In genomic region chr1:233034845-233035244, GRCh38 we compare ENCODE assay signal across 18 cellular contexts.
"Had no signal": no experiment of that assay in that cellular context is flagged by ENCODE, and none has a peak within 500 bp of the region (broad histone marks: within the 10 kb centered on the region; RNA-seq: fewer than 3 reads in every experiment).

No MANE protein-coding gene starts in this region.

- H3K27ac ChIP-seq: coronary artery, heart left ventricle, neutrophil, stomach had no signal

- H3K27ac Mint-ChIP-seq: immature natural killer cell; naive thymus-derived CD4-positive, alpha-beta T cell had no signal

- H3K4me1 Mint-ChIP-seq: immature natural killer cell; naive thymus-derived CD4-positive, alpha-beta T cell had no signal

- H3K4me3 Mint-ChIP-seq: immature natural killer cell; naive thymus-derived CD4-positive, alpha-beta T cell had no signal

- H3K9me3 ChIP-seq: neutrophil, stomach had no signal

- H3K27me3 Mint-ChIP-seq: naive thymus-derived CD4-positive, alpha-beta T cell had no signal

- H3K36me3 ChIP-seq: heart left ventricle, neutrophil, stomach had no signal

- DNase-seq: effector CD8-positive, alpha-beta T cell; heart left ventricle; hypothalamus; immature natural killer cell; kidney; left colon; left ventricle myocardium superior; mesenchymal stem cell; naive thymus-derived CD4-positive, alpha-beta T cell; stimulated activated CD4-positive, alpha-beta T cell treated with anti-CD3 and anti-CD28 coated beads, Interleukin-12 subunit alpha, Interleukin-12 subunit beta, amount 100 ng/mL, for 4 hours; stimulated activated naive CD4-positive, alpha-beta T cell; stomach; substantia nigra; trophoblast cell had no signal

- ATAC-seq: heart left ventricle; left colon; left ventricle myocardium superior; naive thymus-derived CD4-positive, alpha-beta T cell; sciatic nerve had no signal

- H3K27me3 ChIP-seq: heart left ventricle, neutrophil, stomach had no signal

- H3K4me3 ChIP-seq: coronary artery, heart left ventricle, lung, stomach had no signal

- H3K9me3 Mint-ChIP-seq: immature natural killer cell had no signal
